ENCODE assay signal across 1 cellular context in genomic region chr11:121503056-121503455, GRCh38.
TF ChIP-seq lines count a peak whose summit lies in the region.

No MANE protein-coding gene starts in this region.

TF ChIP-seq in IMR-90, 13 proteins besides CTCF, POLR2A, EP300 and RAD21:
- TF ChIP-seq RCOR1 (IDR thresholded peaks at IDR 0.05; ENCODE audit: insufficient replicate concordance, low read length) = no peak
- TF ChIP-seq CEBPB (IDR thresholded peaks at IDR 0.05; ENCODE audit: low read depth, low read length) = 0 out of 2 replicates have a peak, but pooled peaks have one; percentile 6
- no peak for TF ChIP-seq USF2 (IDR thresholded peaks at IDR 0.05; ENCODE audit: low read depth, low read length)
